In the genomic region with DNA sequence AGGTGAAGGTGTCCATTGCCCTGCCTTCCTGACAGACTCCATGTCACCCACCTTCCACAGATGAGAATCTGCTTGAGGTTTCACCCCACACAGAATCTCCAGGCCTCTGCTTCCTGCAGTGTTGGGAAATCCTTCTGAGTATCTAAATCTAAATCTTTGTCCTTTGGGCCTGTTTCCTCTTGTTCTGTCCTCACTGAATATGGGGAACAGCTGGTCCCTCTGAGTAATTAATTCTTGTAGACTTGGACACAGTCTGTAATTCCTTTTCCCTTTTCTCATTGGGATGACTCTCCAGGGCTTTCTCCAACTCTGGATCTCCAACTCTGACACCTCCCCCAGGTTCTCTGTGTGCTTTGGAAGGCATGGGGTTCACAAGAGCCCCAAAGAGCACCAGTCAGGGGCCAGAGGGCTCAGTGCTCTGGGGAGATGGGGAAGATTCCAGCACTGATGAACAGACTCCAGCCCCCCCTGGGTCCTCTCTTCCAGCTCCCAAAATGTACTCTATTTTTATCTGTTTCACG, we compare ENCODE assay signal across 10 cellular contexts. TPM values are rescaled to one million over a fixed set of nuclear protein-coding genes. Genes with fewer than 3 reads are reported as not detected.
DNase-seq lines count a peak whose midpoint lies in the region; ATAC-seq and TF ChIP-seq lines count a peak whose summit lies in the region.
"Had no signal": no experiment of that assay in that cellular context is flagged by ENCODE, and none has a peak within 500 bp of the region (broad histone marks: within the 10 kb centered on the region; RNA-seq: fewer than 3 reads in every experiment).

No MANE protein-coding gene starts in this region.

- H3K4me3 ChIP-seq in dorsolateral prefrontal cortex: no peak overlapping the region
- no peak overlapping the region for H3K4me3 ChIP-seq in lung
- no peak overlapping the region for H3K4me3 ChIP-seq in thymus (ENCODE audit: low read length)

- DNase-seq in LHCN-M2 (ENCODE audit: low read depth): peak; percentile 92
- peak in 1 of 10 donors; percentile 5 for DNase-seq in dorsolateral prefrontal cortex
- DNase-seq in lung (ENCODE audit: low spot score): no peak
- no peak for DNase-seq in A172 (ENCODE audit: low spot score)
- DNase-seq in GOT3 (lab: John Stamatoyannopoulos, UW): no peak
- no peak for DNase-seq in kidney glomerular epithelial cell (lab: John Stamatoyannopoulos, UW)
- DNase-seq: activated CD8-positive, alpha-beta memory T cell treated with anti-CD3 and anti-CD28 coated beads, Interleukin-2, amount 50 U/mL, for 48 hours had no signal

- TF ChIP-seq POLR2A in GM18505 (IDR thresholded peaks at IDR 0.05; ENCODE audit: borderline replicate concordance, extremely low read depth, insufficient read depth, insufficient read length): no peak

- H3K9me3 ChIP-seq in lung (ENCODE audit: control insufficient read depth in 2 of 2, insufficient read depth in 1 of 2, low read length in 1 of 2) (no peaks in the 10 kb centered on the region), thymus (ENCODE audit: control insufficient read depth) (no peaks in the 10 kb centered on the region)

- intact Hi-C loops in dorsolateral prefrontal cortex (cut with DNase I): loop anchor here in 1 of 2 donors (5.0 kb wide), 1 partner anchor 77 kb away; no protein-coding TSS in a partner anchor

- H3K4me1 ChIP-seq in lung (ENCODE audit: control insufficient read depth in 2 of 2, insufficient read depth in 2 of 2, low read length in 2 of 2) (peaks cover 0 to 12% of the 10 kb centered on the region in 2 donors), thymus (ENCODE audit: control insufficient read depth, insufficient read depth, low read length) (no peaks in the 10 kb centered on the region)

- H3K27ac ChIP-seq in dorsolateral prefrontal cortex: peak overlapping the region in 39 of 59 donors; percentile 2 to 80 (median 46)
- peak overlapping the region; percentile 94 to 96 for H3K27ac ChIP-seq in lung (ENCODE audit: low read depth in 1 of 2, low read length in 1 of 2)
- H3K27ac ChIP-seq in thymus (ENCODE audit: low read depth): peak overlapping the region; percentile 43

- no peak for TF ChIP-seq CTCF in dorsolateral prefrontal cortex (IDR thresholded peaks at IDR 0.05 in 54 of 56, conservative IDR thresholded peaks at IDR 0.05 in 2 of 56; ENCODE audit: low read depth in 1 of 56, partially characterized antibody in 56 of 56)
- TF ChIP-seq CTCF in lung (IDR thresholded peaks at IDR 0.05; ENCODE audit: control extremely low read depth, extremely low read depth): no peak

- WGBS in lung, 2 donors: 54 to 81% methylated on average over 1 of the region's 1 CpG
- WGBS in thymus: 96% methylated on average over 1 of the region's 1 CpG

- H3K27me3 ChIP-seq in dorsolateral prefrontal cortex (peaks cover 0 to 32% (median 19%) of the 10 kb centered on the region in 45 donors), lung (ENCODE audit: control insufficient read depth, insufficient read depth) (no peaks in the 10 kb centered on the region), thymus (ENCODE audit: control insufficient read depth, insufficient read depth) (peaks cover 29% of the 10 kb centered on the region)

- no peaks in the 10 kb centered on the region for H3K36me3 ChIP-seq in lung (ENCODE audit: control insufficient read depth in 2 of 2, insufficient read depth in 2 of 2, low read length in 2 of 2)
- H3K36me3 ChIP-seq in thymus (ENCODE audit: control insufficient read depth, insufficient read depth): no peaks in the 10 kb centered on the region

- peak; percentile 12 for ATAC-seq in lung (ENCODE audit: insufficient read depth, low FRiP score)
- ATAC-seq in GM18505 (IDR thresholded peaks at IDR 0.05; ENCODE audit: unreplicated experiment): no peak

RNA-seq across cellular contexts. Expression of gene ACVRL1, which starts 2.3 kb away (rescaled TPM):
- total RNA-seq in LHCN-M2 (2014; rRNA removed) (1.5 and 2.6 TPM in 2 replicates), dorsolateral prefrontal cortex (10 to 100 TPM in 111 of 120 experiments, 1 to 10 TPM in 9; 5.8 to 41.3 (median 17.1) TPM), lung (100 to 1,000 TPM; 101 to 186 TPM)
- 1.7 TPM for polyA plus RNA-seq in LHCN-M2 (2012)
- polyA plus RNA-seq in lung (100 to 1,000 TPM in 1 of 2 donors, 10 to 100 TPM in 1; 76.1 to 130 TPM), thymus (8.9 TPM)
- 10.3 and 11.7 TPM in 2 replicates for total RNA-seq in A172 (2014; rRNA removed; shearing (Covaris generic))

RNA-seq across cellular contexts. Expression of gene ANKRD33, which starts 17.1 kb away (rescaled TPM):
- total RNA-seq in LHCN-M2 (2014; rRNA removed) (not detected in 2 replicates), dorsolateral prefrontal cortex (1 to 10 TPM in 2 of 120 experiments, under 1 TPM in 30, not detected in 88; 0.17 to 1.7 (median 0.37) TPM), lung (under 1 TPM; 0.14 to 0.21 TPM)
- polyA plus RNA-seq in LHCN-M2 (2012): not detected
- polyA plus RNA-seq in lung (under 1 TPM; 0.24 to 0.50 TPM), thymus (0.02 TPM)
- not detected in 2 replicates for total RNA-seq in A172 (2014; rRNA removed; shearing (Covaris generic))
- total RNA-seq: lower leg skin had no signal

RNA-seq across cellular contexts. Expression of gene ACVR1B, which starts 46.5 kb away (rescaled TPM):
- total RNA-seq in LHCN-M2 (2014; rRNA removed): 8.5 and 11.0 TPM in 2 replicates
- 8.5 TPM for polyA plus RNA-seq in LHCN-M2 (2012)
- total RNA-seq in dorsolateral prefrontal cortex: 10 to 100 TPM; 29.2 to 90.8 (median 62.6) TPM
- 10 to 100 TPM; 14.0 to 41.7 TPM for total RNA-seq in lung
- 10 to 100 TPM; 14.3 to 27.7 TPM for polyA plus RNA-seq in lung
- 9.9 TPM for polyA plus RNA-seq in thymus
- 3.8 and 6.9 TPM in 2 replicates for total RNA-seq in A172 (2014; rRNA removed; shearing (Covaris generic))

RNA-seq across cellular contexts. Expression of gene FIGNL2, which starts 56.5 kb away (rescaled TPM):
- 0.13 and 0.17 TPM in 2 replicates for total RNA-seq in LHCN-M2 (2014; rRNA removed)
- 0.12 TPM for polyA plus RNA-seq in LHCN-M2 (2012)
- total RNA-seq in dorsolateral prefrontal cortex: 1 to 10 TPM in 119 of 120 experiments, under 1 TPM in 1; 0.93 to 4.3 (median 2.1) TPM
- total RNA-seq in lung: 1 to 10 TPM in 1 of 2 donors, under 1 TPM in 1; 0.89 to 1.9 TPM
- under 1 TPM; 0.33 to 0.71 TPM for polyA plus RNA-seq in lung
- 0.52 TPM for polyA plus RNA-seq in thymus
- 0.26 and 0.29 TPM in 2 replicates for total RNA-seq in A172 (2014; rRNA removed; shearing (Covaris generic))

Comparison
In these comparisons a context has a peak if more than half of its experiments do, and no peak if none do; other contexts are left out.
1. H3K27ac ChIP-seq: peak in every context shown above with its lines; median percentile 95 in lung; 46 in dorsolateral prefrontal cortex; 43 in thymus.